In genomic region chr12:16670456-16671050, GRCh38 we compare ENCODE assay signal across 29 cellular contexts.
A peak's percentile ranks its signal among the peaks of the same experiment; 100 is the strongest.
DNase-seq lines count a peak whose midpoint lies in the region; ATAC-seq, FAIRE-seq and TF ChIP-seq lines count a peak whose summit lies in the region.
"Had no signal": no experiment of that assay in that cellular context is flagged by ENCODE, and none has a peak within 500 bp of the region (broad histone marks: within the 10 kb centered on the region; RNA-seq: fewer than 3 reads in every experiment).

No MANE protein-coding gene starts in this region.

- FAIRE-seq in HepG2 (lab: Jason Lieb, UNC) (no peak), frontal cortex (lab: Jason Lieb, UNC) (no peak)

- H3K27ac ChIP-seq in HepG2 (ENCODE audit: extremely low read length, insufficient read depth, low read length) (no peak overlapping the region), right lobe of liver (no peak overlapping the region), mammary epithelial cell (ENCODE audit: insufficient read depth, low read depth, low read length) (no peak overlapping the region), neuronal stem cell (replicated peaks; ENCODE audit: low read length) (no peak overlapping the region)
- H3K27ac ChIP-seq: ascending aorta, psoas muscle, skin epidermis had no signal

- 26% methylated on average over 2 of the region's 2 CpGs for WGBS in HepG2 (ENCODE audit: low lambda C conversion rate)
- WGBS in right lobe of liver (ENCODE audit: insufficient coverage, low coverage, low lambda C conversion rate, missing lambda C conversion rate), result 72% methylated on average over 2 of the region's 2 CpGs
- WGBS in mammary epithelial cell (ENCODE audit: low coverage, missing lambda C conversion rate), result 50% methylated on average over 2 of the region's 2 CpGs
- no CpG with 5 or more reads among the region's 2 CpGs for WGBS in neuronal stem cell (ENCODE audit: extremely low coverage in 2 of 2, insufficient read length in 2 of 2, insufficient replicate concordance in 1 of 2), 2 donors

- no peak overlapping the region for H4K8ac ChIP-seq in neuronal stem cell (ENCODE audit: low read depth, low read length)

- no peak overlapping the region for H3K4me3 ChIP-seq in HepG2 (replicated peaks in 1 of 3; ENCODE audit: insufficient read depth in 1 of 3, low read depth in 2 of 3, low read length in 3 of 3)
- H3K4me3 ChIP-seq in right lobe of liver, result no peak overlapping the region
- H3K4me3 ChIP-seq in mammary epithelial cell (replicated peaks in 1 of 3; ENCODE audit: insufficient read depth in 1 of 3, low read depth in 2 of 3, low read length in 3 of 3), result no peak overlapping the region
- no peak overlapping the region for H3K4me3 ChIP-seq in neuronal stem cell (ENCODE audit: low read length in 2 of 2)
- H3K4me3 ChIP-seq: ascending aorta, GM23338, psoas muscle, skin epidermis had no signal

- no peak overlapping the region for H2AK5ac ChIP-seq in neuronal stem cell (ENCODE audit: low read depth, low read length)

- H2AFZ ChIP-seq in HepG2 (ENCODE audit: low read length), result no peak overlapping the region
- H2AFZ ChIP-seq in mammary epithelial cell (ENCODE audit: low read depth, low read length), result no peak overlapping the region
- no peak overlapping the region for H2AFZ ChIP-seq in neuronal stem cell (ENCODE audit: low read length)
- H2AFZ ChIP-seq: GM23338 had no signal

- H3K18ac ChIP-seq in neuronal stem cell (ENCODE audit: low read length), result no peak overlapping the region

- H2BK12ac ChIP-seq in neuronal stem cell (ENCODE audit: low read length), result no peak overlapping the region

- H3K79me2 ChIP-seq in HepG2 (ENCODE audit: insufficient read depth, low read length) (no peaks in the 10 kb centered on the region), mammary epithelial cell (ENCODE audit: insufficient read depth, low read length) (no peaks in the 10 kb centered on the region)

- intact Hi-C loops in HepG2 (cut with micrococcal nuclease; ENCODE audit: unreplicated experiment) (no loop called here), right lobe of liver (cut with DNase I) (no loop called here), mammary epithelial cell (cut with micrococcal nuclease) (no loop called here)

- no peak overlapping the region for H2BK5ac ChIP-seq in neuronal stem cell (ENCODE audit: low read length)

- BruUV-seq in HepG2 (replicated peaks; lab: Mats Ljungman, UMichigan) (no TSS peak), mammary epithelial cell (replicated peaks; lab: Mats Ljungman, UMichigan) (no TSS peak)

- dilution Hi-C loops in mammary epithelial cell (cut with HindIII; ENCODE audit: low sequenced_read_pairs), result no loop called here

- TF ChIP-seq EP300 in HepG2 (IDR thresholded peaks at IDR 0.05; ENCODE audit: low read depth in 2 of 2, low read length in 2 of 2), result no peak
- TF ChIP-seq EP300 in HepG2 (CRISPR knock-in tag; IDR thresholded peaks at IDR 0.05; ENCODE audit: borderline replicate concordance), result no peak

- no peaks in the 10 kb centered on the region for H3K4me1 ChIP-seq in HepG2 (ENCODE audit: insufficient read depth, low read length)
- no peaks in the 10 kb centered on the region for H3K4me1 ChIP-seq in right lobe of liver
- no peaks in the 10 kb centered on the region for H3K4me1 ChIP-seq in mammary epithelial cell (ENCODE audit: insufficient read depth, low read length)
- peaks cover 0 to 3% of the 10 kb centered on the region in 2 donors for H3K4me1 ChIP-seq in neuronal stem cell (ENCODE audit: control insufficient read depth in 2 of 2, insufficient read depth in 1 of 2, low read depth in 1 of 2, low read length in 2 of 2)
- H3K4me1 ChIP-seq: ascending aorta, psoas muscle had no signal

- DNase-seq in HepG2 (ENCODE audit: low spot score), result no peak
- DNase-seq in right lobe of liver, result no peak
- peak; percentile 56 for DNase-seq in mammary epithelial cell
- peak; percentile 3 for DNase-seq in iris pigment epithelial cell (ENCODE audit: low read depth)
- no peak for DNase-seq in frontal cortex (ENCODE audit: low spot score in 2 of 2)
- no peak for DNase-seq in neuronal stem cell (ENCODE audit: low spot score)
- no peak for DNase-seq in iPS-NIHi11 (ENCODE audit: low spot score)
- DNase-seq in anterior cingulate cortex (lab: John Stamatoyannopoulos, UW), result no peak
- DNase-seq: activated CD4-positive, alpha-beta T cell treated with anti-CD3 and anti-CD28 coated beads, Interleukin-2, amount 50 U/mL, for 1 hour; activated effector memory CD4-positive, alpha-beta T cell treated with anti-CD3 and anti-CD28 coated beads, Interleukin-2, amount 50 U/mL, for 16 hours; activated T-cell treated with anti-CD3 and anti-CD28 coated beads, Interleukin-2, amount 50 U/mL, for 1 hour; AML-193; Calu3; CD4-positive, CD25-positive, alpha-beta regulatory T cell; DND-41; head of caudate nucleus; Karpas-422; naive thymus-derived CD4-positive, alpha-beta T cell; NCI-H1436; NCI-H2081; NCI-H526 treated with DMSO at 0.1 percent for 48 hours; nucleus accumbens; PC-3; psoas muscle had no signal

- H4K91ac ChIP-seq in neuronal stem cell (ENCODE audit: low read depth, low read length, poor library complexity), result no peak overlapping the region

- in situ Hi-C loops in HepG2 (cut with HindIII; ENCODE audit: extremely low pct_ligation_motif_present, low pct_unique_long_range_greater_than_20kb) (no loop called here), mammary epithelial cell (cut with MboI; ENCODE audit: low sequenced_read_pairs in 2 of 2) (no loop called here)

- H3K9ac ChIP-seq in HepG2 (ENCODE audit: insufficient read depth, low read depth, low read length) (no peak overlapping the region), mammary epithelial cell (ENCODE audit: insufficient read depth, low read length) (no peak overlapping the region), neuronal stem cell (ENCODE audit: low read depth, low read length, poor library complexity) (no peak overlapping the region)

- no peak overlapping the region for H2BK15ac ChIP-seq in neuronal stem cell (ENCODE audit: low read length)

- H3K9me3 ChIP-seq in HepG2 (ENCODE audit: low read length), result no peaks in the 10 kb centered on the region
- no peaks in the 10 kb centered on the region for H3K9me3 ChIP-seq in right lobe of liver
- H3K9me3 ChIP-seq in mammary epithelial cell (replicated peaks; ENCODE audit: insufficient read depth, low read length), result no peaks in the 10 kb centered on the region
- H3K9me3 ChIP-seq in neuronal stem cell (replicated peaks in 1 of 2; ENCODE audit: control insufficient read depth in 2 of 2, insufficient read depth in 1 of 2, low read depth in 1 of 2, low read length in 2 of 2), result no peaks in the 10 kb centered on the region
- H3K9me3 ChIP-seq: ascending aorta, psoas muscle had no signal

- ATAC-seq in HepG2 (no peak), right lobe of liver (no peak)
- ATAC-seq: GM23338; naive thymus-derived CD4-positive, alpha-beta T cell; PC-3; psoas muscle; stimulated activated memory B cell treated with anti-CD40 and anti-IgM and Interleukin-4, amounts not matched to agents 10 μg/mL and 1 μg/mL and 100 μg/mL, for 72 hours; WTC11 had no signal

- H3K14ac ChIP-seq in neuronal stem cell (ENCODE audit: low read length), result no peak overlapping the region

- H2BK120ac ChIP-seq in neuronal stem cell (ENCODE audit: low read depth, low read length), result no peak overlapping the region

- TF ChIP-seq POLR2A in HepG2 (IDR thresholded peaks at IDR 0.05; ENCODE audit: insufficient read depth in 1 of 2, low read depth in 2 of 2, low read length in 2 of 2) (no peak), right lobe of liver (IDR thresholded peaks at IDR 0.05) (no peak)

- TF ChIP-seq CTCF in HepG2 (CRISPR knock-in tag; IDR thresholded peaks at IDR 0.05) (no peak), right lobe of liver (IDR thresholded peaks at IDR 0.05) (no peak), mammary epithelial cell (conservative IDR thresholded peaks at IDR 0.05 in 1 of 2, IDR thresholded peaks at IDR 0.05 in 1 of 2; ENCODE audit: extremely low read depth in 1 of 2, insufficient read depth in 1 of 2, low read depth in 1 of 2, low read length in 2 of 2) (no peak)

- H4K20me1 ChIP-seq in HepG2 (ENCODE audit: insufficient read depth, low read length) (no peaks in the 10 kb centered on the region), mammary epithelial cell (ENCODE audit: insufficient read depth, low read length) (no peaks in the 10 kb centered on the region)

- TF ChIP-seq RAD21 in HepG2 (CRISPR knock-in tag; IDR thresholded peaks at IDR 0.05), result no peak

- POLR2A ChIA-PET in HepG2 (lab: Yijun Ruan, JAX), result no interaction called here

- CTCF ChIA-PET in HepG2 (lab: Yijun Ruan, JAX; ENCODE audit: low intra/inter-chr PET ratio, low total read pairs), result no interaction called here
- CTCF ChIA-PET in mammary epithelial cell (lab: Charles Lee; ENCODE audit: low non-redundant PET), result interaction anchor here (0.6 kb wide), 1 partner anchor 285 kb away, joined by 3 read pairs; no protein-coding TSS in a partner anchor

- no peaks in the 10 kb centered on the region for H3K36me3 ChIP-seq in HepG2 (replicated peaks in 1 of 2; ENCODE audit: control insufficient read depth in 1 of 2, insufficient read depth in 2 of 2, low read length in 2 of 2)
- H3K36me3 ChIP-seq in right lobe of liver, result no peaks in the 10 kb centered on the region
- no peaks in the 10 kb centered on the region for H3K36me3 ChIP-seq in mammary epithelial cell (ENCODE audit: insufficient read depth, low read length)
- H3K36me3 ChIP-seq in neuronal stem cell (replicated peaks in 1 of 2; ENCODE audit: control insufficient read depth in 2 of 2, insufficient read depth in 2 of 2, low read length in 2 of 2), result no peaks in the 10 kb centered on the region
- H3K36me3 ChIP-seq: ascending aorta had no signal

- H3K79me1 ChIP-seq in neuronal stem cell (ENCODE audit: low read depth, low read length), result no peaks in the 10 kb centered on the region

- H3K23ac ChIP-seq in neuronal stem cell (ENCODE audit: low read depth, low read length, poor library complexity), result no peak overlapping the region

- H3K27me3 ChIP-seq in HepG2 (ENCODE audit: control insufficient read depth in 1 of 2, insufficient read depth in 2 of 2, low read length in 2 of 2) (no peaks in the 10 kb centered on the region), right lobe of liver (no peaks in the 10 kb centered on the region), mammary epithelial cell (ENCODE audit: insufficient read depth, low read length) (no peaks in the 10 kb centered on the region), neuronal stem cell (ENCODE audit: control insufficient read depth in 3 of 3, insufficient read depth in 3 of 3, low read depth in 1 of 3, low read length in 3 of 3) (no peaks in the 10 kb centered on the region)
- H3K27me3 ChIP-seq: ascending aorta had no signal

- H3K4me2 ChIP-seq in HepG2 (ENCODE audit: low read depth, low read length) (no peak overlapping the region), mammary epithelial cell (ENCODE audit: insufficient read depth, low read depth, low read length) (peak overlapping the region; percentile 11), neuronal stem cell (ENCODE audit: insufficient read depth, low read length, poor library complexity, severe bottlenecking) (no peak overlapping the region)
- H3K4me2 ChIP-seq: GM23338 had no signal

- no peak overlapping the region for H3K4ac ChIP-seq in neuronal stem cell (ENCODE audit: low read length)

TF ChIP-seq in HepG2, 621 proteins besides CTCF, POLR2A, EP300 and RAD21 (continues in another document):
- no peak for TF ChIP-seq DDIT3 (CRISPR knock-in tag; IDR thresholded peaks at IDR 0.05)

Comparison
In these comparisons a context has a peak if more than half of its experiments do, and no peak if none do; other contexts are left out.
1. DNase-seq: peak in mammary epithelial cell (single experiment) and iris pigment epithelial cell (single experiment); none in HepG2 (single experiment), right lobe of liver (0 of 3), frontal cortex (0 of 2), neuronal stem cell (single experiment), iPS-NIHi11 (single experiment) and anterior cingulate cortex (0 of 58).